ENCODE assay signal across 8 cellular contexts in genomic region chr9:128128836-128129590, GRCh38. TPM values are rescaled to one million over a fixed set of nuclear protein-coding genes. Genes with fewer than 3 reads are reported as not detected.
DNase-seq lines count a peak whose midpoint lies in the region; ATAC-seq, FAIRE-seq and TF ChIP-seq lines count a peak whose summit lies in the region.

No MANE protein-coding gene starts in this region.

- peaks cover 35% of the 10 kb centered on the region for H3K9me3 Mint-ChIP-seq in nephron progenitor cell

- H2BK5ac ChIP-seq in H1 (ENCODE audit: low read depth, low read length): no peak overlapping the region

- H3K4me3 Mint-ChIP-seq in nephron progenitor cell: peak overlapping the region; percentile 99

- peaks cover 4% of the 10 kb centered on the region; the same call in 1 of the 2 replicates for H3K79me1 ChIP-seq in H1 (ENCODE audit: low read depth, low read length)

- peak overlapping the region; percentile 71 for H4K8ac ChIP-seq in H1 (ENCODE audit: extremely low read depth, insufficient read depth, low read length)

- peak overlapping the region; percentile 98 for H3K9ac ChIP-seq in NT2/D1 (ENCODE audit: insufficient read length, low read depth)
- H3K9ac ChIP-seq in H1 (replicated peaks in 1 of 4; ENCODE audit: extremely low read depth in 1 of 4, low read depth in 3 of 4, low read length in 3 of 4): no peak overlapping the region; a peak in 1 of 7 replicates

- no peak for TF ChIP-seq POLR2A in H1 (IDR thresholded peaks at IDR 0.05; ENCODE audit: control extremely low read depth in 1 of 2, low read depth in 2 of 2, low read length in 2 of 2)

- no peak overlapping the region for H2BK12ac ChIP-seq in H1 (ENCODE audit: low read depth, low read length)

- H3K36me3 Mint-ChIP-seq in nephron progenitor cell (ENCODE audit: low read depth): peaks cover 5% of the 10 kb centered on the region

- no peak overlapping the region for H3K14ac ChIP-seq in H1 (ENCODE audit: insufficient read length)

- no peak for TF ChIP-seq CTCF in C4-2B (conservative IDR thresholded peaks at IDR 0.05)
- no peak for TF ChIP-seq CTCF in H1 (IDR thresholded peaks at IDR 0.05; ENCODE audit: control extremely low read depth in 1 of 3, insufficient read depth in 1 of 3, low read depth in 1 of 3, low read length in 3 of 3)
- no peak for TF ChIP-seq CTCF in nephron progenitor cell (IDR thresholded peaks at IDR 0.05)

- H3K23me2 ChIP-seq in H1 (ENCODE audit: low read depth, low read length): peaks cover 6% of the 10 kb centered on the region; the same call in 1 of the 2 replicates

- H2BK120ac ChIP-seq in H1 (replicated peaks; ENCODE audit: low read depth, low read length): no peak overlapping the region

- no peak overlapping the region for H3K4ac ChIP-seq in H1 (replicated peaks; ENCODE audit: insufficient read length, low read depth, low read length)

- no peak overlapping the region for H4K91ac ChIP-seq in H1 (replicated peaks; ENCODE audit: insufficient read length, low read length)

- H3K4me1 ChIP-seq in NT2/D1 (ENCODE audit: insufficient read depth, insufficient read length) (peaks cover 20% of the 10 kb centered on the region), H1 (replicated peaks in 1 of 4; ENCODE audit: control insufficient read depth in 3 of 4, insufficient read depth in 4 of 4, low read length in 3 of 4) (peaks cover 0 to 6% (median 3%) of the 10 kb centered on the region in 4 experiments; a peak in 4 of 7 replicates)

- no peak overlapping the region for H2AK5ac ChIP-seq in H1 (ENCODE audit: low read depth, low read length)

- H3K36me3 ChIP-seq in NT2/D1 (ENCODE audit: insufficient read depth, insufficient read length, low read length) (peaks cover 22% of the 10 kb centered on the region), H1 (ENCODE audit: control insufficient read depth in 2 of 4, insufficient read depth in 4 of 4, low read length in 3 of 4) (peaks cover 0 to under 1% (median 0%) of the 10 kb centered on the region in 4 experiments; a peak in 1 of 8 replicates)

- 0 out of 2 replicates have a peak overlapping the region, but pooled peaks have one; percentile 41 for H3K18ac ChIP-seq in H1 (ENCODE audit: extremely low read depth, low read length)

- H3K27me3 ChIP-seq in NT2/D1 (ENCODE audit: insufficient read depth, insufficient read length) (peaks cover 16% of the 10 kb centered on the region), H1 (replicated peaks in 1 of 4; ENCODE audit: control insufficient read depth in 3 of 4, extremely low read depth in 1 of 4, insufficient read depth in 3 of 4, low read length in 3 of 4) (peaks cover 0 to 8% (median 7%) of the 10 kb centered on the region in 4 experiments; a peak in 5 of 7 replicates)

- no peak overlapping the region for H3K56ac ChIP-seq in H1 (replicated peaks; ENCODE audit: insufficient read length, low read depth, low read length)

- TF ChIP-seq RAD21 in H1 (IDR thresholded peaks at IDR 0.05 in 1 of 2, conservative IDR thresholded peaks at IDR 0.05 in 1 of 2; ENCODE audit: low read depth in 2 of 2, low read length in 2 of 2): no peak

- no peak for ATAC-seq in GM18909 (IDR thresholded peaks at IDR 0.05; ENCODE audit: poor library complexity, unreplicated experiment)
- ATAC-seq in GM19328 (IDR thresholded peaks at IDR 0.05; ENCODE audit: unreplicated experiment): no peak

- peak overlapping the region; percentile 82 to 91 for H3K4me2 ChIP-seq in H1 (ENCODE audit: insufficient read depth in 1 of 2, low read depth in 2 of 2, low read length in 2 of 2)

- H4K5ac ChIP-seq in H1 (ENCODE audit: insufficient read length, low read depth, low read length): no peak overlapping the region

- 71% methylated on average over 29 of the region's 29 CpGs; no CpG with 5 or more reads in 1 of the 2 experiments for WGBS in H1 (ENCODE audit: extremely low coverage in 1 of 2, insufficient coverage in 1 of 2, insufficient read length in 1 of 2, insufficient replicate concordance in 2 of 2, low coverage in 1 of 2, low lambda C conversion rate in 2 of 2, missing lambda C conversion rate in 1 of 2), 2 experiments

- peaks cover 0 to 8% of the 10 kb centered on the region in 2 experiments for H4K20me1 ChIP-seq in H1 (replicated peaks in 1 of 2; ENCODE audit: control insufficient read depth in 1 of 2, insufficient read depth in 2 of 2, low read length in 2 of 2)

- H3K4me3 ChIP-seq in NT2/D1 (ENCODE audit: insufficient read length, low read depth): peak overlapping the region; percentile 94
- H3K4me3 ChIP-seq in H1 (ENCODE audit: extremely low read depth in 1 of 4, insufficient read depth in 2 of 4, low read depth in 3 of 4, low read length in 4 of 4): peak overlapping the region; percentile 86 to 96 (median 89)

- H3K4me1 Mint-ChIP-seq in nephron progenitor cell: peaks cover 51% of the 10 kb centered on the region

- FAIRE-seq in H1 (lab: Jason Lieb, UNC): no peak

- peaks cover 0 to 20% of the 10 kb centered on the region in 2 experiments; a peak in 1 of 4 replicates for H3K79me2 ChIP-seq in H1 (ENCODE audit: control insufficient read depth in 1 of 2, insufficient read depth in 2 of 2, low read length in 2 of 2)

- no peak for DNase-seq in NT2/D1 (ENCODE audit: low read depth, low spot score)
- no peak for DNase-seq in H1 (ENCODE audit: low read depth in 1 of 2, low spot score in 2 of 2)
- no peak for DNase-seq in nephron progenitor cell
- DNase-seq in NCI-H1930 (lab: John Stamatoyannopoulos, UW): no peak
- no peak for DNase-seq in superior temporal gyrus (ENCODE audit: extremely low spot score)

- H3K27ac ChIP-seq in C4-2B (peak overlapping the region; percentile 97), H1 (ENCODE audit: low read depth, low read length) (no peak overlapping the region)

- peaks cover 20% of the 10 kb centered on the region for H3K27me3 Mint-ChIP-seq in nephron progenitor cell (ENCODE audit: low read depth, poor library complexity)

- H2BK15ac ChIP-seq in H1 (ENCODE audit: low read length): no peak overlapping the region

- H3K9me3 ChIP-seq in NT2/D1 (ENCODE audit: insufficient read depth, low read length) (peaks cover 19% of the 10 kb centered on the region), H1 (ENCODE audit: insufficient read depth in 2 of 2, low read depth in 1 of 2, low read length in 1 of 2) (peaks cover 0 to 4% of the 10 kb centered on the region in 2 experiments; a peak in 1 of 4 replicates)

- H3K27ac Mint-ChIP-seq in nephron progenitor cell: peak overlapping the region; percentile 91

- TF ChIP-seq EP300 in H1 (IDR thresholded peaks at IDR 0.05; ENCODE audit: borderline replicate concordance in 1 of 2, low read depth in 2 of 2, low read length in 2 of 2): no peak

- 0 out of 2 replicates have a peak overlapping the region, but pooled peaks have one; percentile 61 for H2AFZ ChIP-seq in H1 (ENCODE audit: low read length)

- H2BK20ac ChIP-seq in H1 (ENCODE audit: low read length): no peak overlapping the region

- CTCF ChIA-PET in H1 (lab: Charles Lee; ENCODE audit: partially characterized antibody): interaction anchor here (0.9 to 9.9 kb wide), 14 partner anchors 9 to 284 kb away, joined by 3 to 74 read pairs (median 4); partner anchors contain the start of gene LCN2

- POLR2A ChIA-PET in H1 (lab: Charles Lee; ENCODE audit: partially characterized antibody): interaction anchor here (0.9 to 4.2 kb wide), 12 partner anchors 8 to 291 kb away, joined by 3 to 21 read pairs (median 4); partner anchors contain the start of gene BBLN

- no peak overlapping the region for H3K23ac ChIP-seq in H1 (ENCODE audit: insufficient read length)

TF ChIP-seq in H1, 55 proteins besides CTCF, POLR2A, EP300 and RAD21 (continues in another document):
- TF ChIP-seq CBX5 (IDR thresholded peaks at IDR 0.05; ENCODE audit: low read depth, low read length): no peak
- TF ChIP-seq E2F6 (IDR thresholded peaks at IDR 0.05): no peak
- TF ChIP-seq PHF8 (conservative IDR thresholded peaks at IDR 0.05; ENCODE audit: low read depth, low read length): no peak
- TF ChIP-seq JUN (IDR thresholded peaks at IDR 0.05; ENCODE audit: low read depth, low read length): no peak
- TF ChIP-seq SIN3A (conservative IDR thresholded peaks at IDR 0.05 in 1 of 2, IDR thresholded peaks at IDR 0.05 in 1 of 2; ENCODE audit: low read depth in 1 of 2, low read length in 2 of 2): no peak

RNA-seq across cellular contexts. Expression of gene PTGES2, which starts 1.5 kb away (rescaled TPM):
- 76.9 and 81.2 TPM in 2 replicates for total RNA-seq in H1 (2021; fragmentation: NEBNext Ultra II Directional; extraction: Animal tissue kit (Norgen Biotek cat#: 25700))
- polyA plus RNA-seq in H1 (2011; rRNA removed): 80.7 and 119 TPM in 2 replicates
- 104 TPM for polyA plus RNA-seq in H1 (2011; cell fraction: cytosol; rRNA removed)
- 242 TPM for polyA plus RNA-seq in H1 (2011; cell fraction: nucleus; rRNA removed)
- 50.2 to 79.0 TPM (median 72.3 TPM) in 4 replicates for polyA plus RNA-seq in H1 (2012, experiment 1 of 2)
- 60.0 TPM for polyA plus RNA-seq in H1 (2012, experiment 2 of 2)
- 52.2 TPM for polyA plus RNA-seq in H1 (2013, experiment 1 of 2)
- polyA plus RNA-seq in H1 (2013, experiment 2 of 2): 49.8 TPM
- 61.8 and 72.7 TPM in 2 replicates for polyA minus RNA-seq in H1 (2011; rRNA and poly(A)+ RNA removed)
- polyA minus RNA-seq in H1 (2011; cell fraction: cytosol; rRNA and poly(A)+ RNA removed): 58.8 TPM
- polyA minus RNA-seq in H1 (2011; cell fraction: nucleus; rRNA and poly(A)+ RNA removed): 65.8 TPM

RNA-seq across cellular contexts. Expression of gene LCN2, which starts 20.2 kb away (rescaled TPM):
- 1.1 and 1.4 TPM in 2 replicates for total RNA-seq in H1 (2021; fragmentation: NEBNext Ultra II Directional; extraction: Animal tissue kit (Norgen Biotek cat#: 25700))
- polyA plus RNA-seq in H1 (2011; rRNA removed): 1.6 TPM in 2 replicates
- 0.93 TPM for polyA plus RNA-seq in H1 (2011; cell fraction: cytosol; rRNA removed)
- polyA plus RNA-seq in H1 (2011; cell fraction: nucleus; rRNA removed): 2.2 TPM
- 0.75 to 1.4 TPM (median 1.2 TPM) in 4 replicates for polyA plus RNA-seq in H1 (2012, experiment 1 of 2)
- polyA plus RNA-seq in H1 (2012, experiment 2 of 2): 0.84 TPM
- polyA plus RNA-seq in H1 (2013, experiment 1 of 2): 1.1 TPM
- polyA plus RNA-seq in H1 (2013, experiment 2 of 2): 1.4 TPM
- not detected in 2 replicates for polyA minus RNA-seq in H1 (2011; rRNA and poly(A)+ RNA removed)
- not detected for polyA minus RNA-seq in H1 (2011; cell fraction: cytosol; rRNA and poly(A)+ RNA removed)
- polyA minus RNA-seq in H1 (2011; cell fraction: nucleus; rRNA and poly(A)+ RNA removed): not detected

RNA-seq across cellular contexts. Expression of gene BBLN, which starts 31.1 kb away (rescaled TPM):
- 63.1 and 66.4 TPM in 2 replicates for total RNA-seq in H1 (2021; fragmentation: NEBNext Ultra II Directional; extraction: Animal tissue kit (Norgen Biotek cat#: 25700))
- polyA plus RNA-seq in H1 (2011; rRNA removed): 164 and 264 TPM in 2 replicates
- 116 TPM for polyA plus RNA-seq in H1 (2011; cell fraction: cytosol; rRNA removed)
- 130 TPM for polyA plus RNA-seq in H1 (2011; cell fraction: nucleus; rRNA removed)
- 55.4 to 92.3 TPM (median 90.9 TPM) in 4 replicates for polyA plus RNA-seq in H1 (2012, experiment 1 of 2)
- 146 TPM for polyA plus RNA-seq in H1 (2012, experiment 2 of 2)
- polyA plus RNA-seq in H1 (2013, experiment 1 of 2): 82.3 TPM
- 81.6 TPM for polyA plus RNA-seq in H1 (2013, experiment 2 of 2)
- polyA minus RNA-seq in H1 (2011; rRNA and poly(A)+ RNA removed): 11.2 and 14.2 TPM in 2 replicates
- 40.3 TPM for polyA minus RNA-seq in H1 (2011; cell fraction: cytosol; rRNA and poly(A)+ RNA removed)
- 35.9 TPM for polyA minus RNA-seq in H1 (2011; cell fraction: nucleus; rRNA and poly(A)+ RNA removed)
